In the genomic region with DNA sequence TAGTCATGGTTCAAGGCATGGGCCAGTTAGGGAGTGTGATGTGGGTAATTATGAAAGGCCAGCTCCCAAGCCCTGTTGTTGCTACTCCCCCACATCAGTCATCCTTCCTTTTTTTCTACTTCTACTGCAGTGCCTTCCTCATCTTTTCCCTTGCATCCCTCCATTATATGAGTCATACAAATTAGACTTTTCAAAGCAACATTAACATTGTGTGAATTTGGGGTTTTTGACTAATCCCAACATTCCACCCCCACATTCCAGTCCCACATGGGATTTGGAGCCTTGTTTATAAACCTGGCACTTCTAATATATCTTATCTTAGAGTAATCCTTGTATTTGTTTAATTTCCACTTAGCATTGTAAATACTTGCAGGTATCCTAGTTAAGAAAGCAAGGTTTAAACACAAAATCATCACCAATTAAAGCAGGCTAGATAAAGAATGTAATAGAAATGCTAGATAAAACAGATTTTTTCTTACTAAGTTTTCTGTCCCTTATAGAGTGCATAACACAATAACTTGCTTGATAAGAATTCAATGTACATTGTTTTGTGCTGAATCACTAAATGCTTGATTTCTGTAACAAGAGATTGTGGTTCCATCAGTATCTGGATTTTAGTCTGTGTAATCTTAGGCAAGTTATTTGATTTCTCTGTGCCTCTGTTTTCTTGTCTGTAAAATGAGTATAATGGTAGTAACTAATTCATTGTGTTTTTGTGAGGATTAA, we compare ENCODE assay signal across 16 cellular contexts.
DNase-seq lines count a peak whose midpoint lies in the region; FAIRE-seq and TF ChIP-seq lines count a peak whose summit lies in the region.
"Had no signal": no experiment of that assay in that cellular context is flagged by ENCODE, and none has a peak within 500 bp of the region (broad histone marks: within the 10 kb centered on the region; RNA-seq: fewer than 3 reads in every experiment).

No MANE protein-coding gene starts in this region.

- peak; percentile 64 for DNase-seq in ELR (ENCODE audit: low read depth)
- peak; percentile 93 for DNase-seq in NCI-H226
- DNase-seq in epithelial cell of esophagus (ENCODE audit: low read depth) = peak; percentile 55
- DNase-seq in renal cortical epithelial cell (ENCODE audit: low read depth) = peak; percentile 78
- DNase-seq in NCI-H2227 (lab: John Stamatoyannopoulos, UW; ENCODE audit: unreplicated experiment) = no peak
- DNase-seq in CD14-positive monocyte (ENCODE audit: low spot score) = no peak
- DNase-seq in HEK293T (ENCODE audit: extremely low spot score) = no peak
- DNase-seq in GM12891 (ENCODE audit: insufficient read length, low spot score) = no peak
- DNase-seq: activated CD4-positive, alpha-beta T cell treated with anti-CD3 and anti-CD28 coated beads for 36 hours; activated T-cell treated with anti-CD3 and anti-CD28 coated beads, Interleukin-2, amount 50 U/mL, for 48 hours; COR-L47; heart left ventricle; NK-92 treated with Interleukin-12 subunit alpha and Interleukin-12 subunit beta, amount 100 ng/mL, for 24 hours; testis had no signal

- no peak for TF ChIP-seq POLR2A in GM12891 (IDR thresholded peaks at IDR 0.05; ENCODE audit: low read depth, low read length)

- H3K9me3 Mint-ChIP-seq in CD14-positive monocyte = peaks cover 0 to 5% (median 0%) of the 10 kb centered on the region in 7 donors

- CTCF ChIA-PET in HEK293T (lab: Yijun Ruan, JAX) = no interaction called here

- no peak for FAIRE-seq in GM12891 (lab: Jason Lieb, UNC)

- POLR2A ChIA-PET in HEK293T (lab: Yijun Ruan, JAX) = no interaction called here

- no peaks in the 10 kb centered on the region for H3K36me3 Mint-ChIP-seq in CD14-positive monocyte
- H3K36me3 Mint-ChIP-seq: brain had no signal

- H3K4me3 ChIP-seq in epithelial cell of esophagus (ENCODE audit: low read length) = no peak overlapping the region
- H3K4me3 ChIP-seq: heart left ventricle, skin epidermis, testis had no signal

- TF ChIP-seq CTCF in epithelial cell of esophagus (IDR thresholded peaks at IDR 0.05; ENCODE audit: insufficient read depth, low read depth, low read length, missing control alignments) = no peak
- no peak for TF ChIP-seq CTCF in CD14-positive monocyte (IDR thresholded peaks at IDR 0.05)

- H3K27me3 Mint-ChIP-seq in CD14-positive monocyte (ENCODE audit: low read depth in 3 of 3) = peaks cover 0 to 3% (median 2%) of the 10 kb centered on the region in 3 donors
- H3K27me3 Mint-ChIP-seq: brain had no signal

- intact Hi-C loops in CD14-positive monocyte (cut with micrococcal nuclease) = no loop called here

- no peaks in the 10 kb centered on the region for H3K4me1 Mint-ChIP-seq in CD14-positive monocyte
- H3K4me1 Mint-ChIP-seq: activated CD4-positive, alpha-beta T cell treated with anti-CD3 and anti-CD28 coated beads for 36 hours; brain had no signal

- no peak overlapping the region for H3K4me3 Mint-ChIP-seq in CD14-positive monocyte
- H3K4me3 Mint-ChIP-seq: activated CD4-positive, alpha-beta T cell treated with anti-CD3 and anti-CD28 coated beads for 36 hours; brain had no signal

- no peak overlapping the region for H3K27ac Mint-ChIP-seq in CD14-positive monocyte
- H3K27ac Mint-ChIP-seq: activated CD4-positive, alpha-beta T cell treated with anti-CD3 and anti-CD28 coated beads for 36 hours; brain had no signal

TF ChIP-seq in HEK293T, 16 proteins besides CTCF, POLR2A, EP300 and RAD21:
- TF ChIP-seq ELF4 (IDR thresholded peaks at IDR 0.05) (no peak), FOXK2 (IDR thresholded peaks at IDR 0.05) (no peak), LEF1 (IDR thresholded peaks at IDR 0.05; ENCODE audit: borderline replicate concordance) (no peak), ARNT (IDR thresholded peaks at IDR 0.05) (no peak), TARDBP (IDR thresholded peaks at IDR 0.05) (no peak), BHLHE40 (IDR thresholded peaks at IDR 0.05; ENCODE audit: borderline replicate concordance) (no peak), FOXA1 (IDR thresholded peaks at IDR 0.05) (no peak), FOXM1 (IDR thresholded peaks at IDR 0.05; ENCODE audit: borderline replicate concordance) (no peak), HDGF (IDR thresholded peaks at IDR 0.05; ENCODE audit: borderline replicate concordance) (no peak), SP1 (IDR thresholded peaks at IDR 0.05) (no peak), L3MBTL2 (conservative IDR thresholded peaks at IDR 0.05) (no peak), NFRKB (IDR thresholded peaks at IDR 0.05) (no peak), ZNF384 (IDR thresholded peaks at IDR 0.05) (no peak), SUZ12 (IDR thresholded peaks at IDR 0.05) (no peak), CTBP1 (IDR thresholded peaks at IDR 0.05; ENCODE audit: borderline replicate concordance) (no peak)
- TF ChIP-seq, protein P1, sequence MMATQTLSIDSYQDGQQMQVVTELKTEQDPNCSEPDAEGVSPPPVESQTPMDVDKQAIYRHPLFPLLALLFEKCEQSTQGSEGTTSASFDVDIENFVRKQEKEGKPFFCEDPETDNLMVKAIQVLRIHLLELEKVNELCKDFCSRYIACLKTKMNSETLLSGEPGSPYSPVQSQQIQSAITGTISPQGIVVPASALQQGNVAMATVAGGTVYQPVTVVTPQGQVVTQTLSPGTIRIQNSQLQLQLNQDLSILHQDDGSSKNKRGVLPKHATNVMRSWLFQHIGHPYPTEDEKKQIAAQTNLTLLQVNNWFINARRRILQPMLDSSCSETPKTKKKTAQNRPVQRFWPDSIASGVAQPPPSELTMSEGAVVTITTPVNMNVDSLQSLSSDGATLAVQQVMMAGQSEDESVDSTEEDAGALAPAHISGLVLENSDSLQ (IDR thresholded peaks at IDR 0.05) = no peak
TF ChIP-seq in HEK293T: peak in this region for 0.

TF ChIP-seq in GM12891, 5 proteins besides CTCF, POLR2A, EP300 and RAD21:
- TF ChIP-seq SPI1 (IDR thresholded peaks at IDR 0.05; ENCODE audit: low read depth, low read length) = no peak
- TF ChIP-seq PAX5 (IDR thresholded peaks at IDR 0.05; ENCODE audit: insufficient read depth, low read length, severe bottlenecking) = no peak
- TF ChIP-seq POU2F2 (IDR thresholded peaks at IDR 0.05; ENCODE audit: low read depth, low read length) = no peak
- no peak for TF ChIP-seq POLR2AphosphoS5 (IDR thresholded peaks at IDR 0.05; ENCODE audit: low read depth, low read length)

Comparison
In these comparisons a context has a peak if more than half of its experiments do, and no peak if none do; other contexts are left out.
1. DNase-seq: peak in ELR (single experiment), NCI-H226 (single experiment), epithelial cell of esophagus (single experiment) and renal cortical epithelial cell (single experiment); none in NCI-H2227 (single experiment), CD14-positive monocyte (single experiment), HEK293T (single experiment) and GM12891 (single experiment).